Comparison of ENCODE assay signal across 1 cellular context in genomic region chr11:67376873-67377808, GRCh38.
TF ChIP-seq lines count a peak whose summit lies in the region.

No MANE protein-coding gene starts in this region.

TF ChIP-seq in HCT116, 20 proteins besides CTCF, POLR2A, EP300 and RAD21:
- TF ChIP-seq FOSL1 (IDR thresholded peaks at IDR 0.05; ENCODE audit: low read depth) (no peak), SRF (IDR thresholded peaks at IDR 0.05; ENCODE audit: low read depth) (no peak), CBX3 (IDR thresholded peaks at IDR 0.05; ENCODE audit: low read depth) (no peak), POLR2AphosphoS5 (IDR thresholded peaks at IDR 0.05; ENCODE audit: low read depth, low read length) (peak; percentile 64), YY1 (IDR thresholded peaks at IDR 0.05; ENCODE audit: extremely low read depth, insufficient replicate concordance, low read depth, low read length) (no peak)
